8 cellular contexts compared by ENCODE assay signal in genomic region chr17:8964801-8965393, GRCh38. TPM values are rescaled to one million over a fixed set of nuclear protein-coding genes. Genes with fewer than 3 reads are reported as not detected.
DNase-seq lines count a peak whose midpoint lies in the region; ATAC-seq and TF ChIP-seq lines count a peak whose summit lies in the region.

No MANE protein-coding gene starts in this region.

- POLR2A ChIA-PET in Caco-2 (lab: Charles Lee) = no interaction called here

- no peak for TF ChIP-seq POLR2A in sigmoid colon (IDR thresholded peaks at IDR 0.05)

- no peaks in the 10 kb centered on the region for H4K20me1 ChIP-seq in osteoblast (ENCODE audit: insufficient read depth, low read length)

- no peaks in the 10 kb centered on the region for H3K4me1 Mint-ChIP-seq in Caco-2 (ENCODE audit: low read depth, unreplicated experiment)

- no peak overlapping the region for H2AFZ ChIP-seq in osteoblast (ENCODE audit: low read length)

- WGBS in sigmoid colon, 2 donors = 19 to 36% methylated on average over 32 of the region's 32 CpGs

- CTCF ChIA-PET in Caco-2 (lab: Charles Lee) = no interaction called here

- ATAC-seq in esophagus mucosa = peak; percentile 9

- no peak overlapping the region for H3K4me3 Mint-ChIP-seq in Caco-2 (ENCODE audit: unreplicated experiment)

- TF ChIP-seq CTCF in sigmoid colon (IDR thresholded peaks at IDR 0.05) (no peak), Caco-2 (IDR thresholded peaks at IDR 0.05; ENCODE audit: insufficient read depth in 1 of 2, low read depth in 1 of 2, low read length in 1 of 2, severe bottlenecking in 1 of 2, unreplicated experiment in 1 of 2) (no peak), osteoblast (IDR thresholded peaks at IDR 0.05; ENCODE audit: extremely low read depth, low read depth, low read length) (no peak)

- in situ Hi-C loops in HAP-1 (cut with MboI; ENCODE audit: low sequenced_read_pairs) = no loop called here

- H3K4me3 ChIP-seq in HAP-1 (peak overlapping the region; percentile 18; the same call in 1 of the 2 replicates), sigmoid colon (peak overlapping the region; percentile 15 to 48 (median 36)), Caco-2 (ENCODE audit: low read depth, low read length) (no peak overlapping the region), osteoblast (ENCODE audit: insufficient read depth, low read length) (no peak overlapping the region)

- no peak overlapping the region for H3K4me2 ChIP-seq in osteoblast (ENCODE audit: insufficient read depth, low read length)

- H3K4me1 ChIP-seq in HAP-1 (no peaks in the 10 kb centered on the region), sigmoid colon (peaks cover 0 to 8% (median 7%) of the 10 kb centered on the region in 4 donors), Caco-2 (no peaks in the 10 kb centered on the region), osteoblast (ENCODE audit: insufficient read depth, low read length) (no peaks in the 10 kb centered on the region)

- no peaks in the 10 kb centered on the region for H3K36me3 Mint-ChIP-seq in Caco-2 (ENCODE audit: insufficient read depth, unreplicated experiment)

- no peaks in the 10 kb centered on the region for H3K79me2 ChIP-seq in osteoblast (ENCODE audit: insufficient read depth, low read length)

- H3K27me3 Mint-ChIP-seq in Caco-2 (ENCODE audit: insufficient read depth, unreplicated experiment) = peaks cover 13% of the 10 kb centered on the region

- H3K27ac Mint-ChIP-seq in Caco-2 (ENCODE audit: unreplicated experiment) = no peak overlapping the region

- intact Hi-C loops in sigmoid colon (cut with DNase I) (no loop called here), posterior cingulate gyrus (cut with DNase I) (no loop called here), Caco-2 (cut with micrococcal nuclease; ENCODE audit: unreplicated experiment) (no loop called here)

- no peaks in the 10 kb centered on the region for H3K9me3 Mint-ChIP-seq in Caco-2 (ENCODE audit: unreplicated experiment)

- DNase-seq in CMK (ENCODE audit: low read depth) (peak; percentile 49), HAP-1 (ENCODE audit: low spot score in 2 of 2) (no peak), T-helper 22 cell (ENCODE audit: low read depth) (peak; percentile 19), sigmoid colon (no peak), posterior cingulate gyrus (no peak), Caco-2 (no peak), osteoblast (ENCODE audit: insufficient read length, low spot score, missing footprints) (no peak)

- no TSS peak for BruUV-seq in Caco-2 (replicated peaks; lab: Mats Ljungman, UMichigan)

- H3K27ac ChIP-seq in sigmoid colon (peak overlapping the region; percentile 30 to 66 (median 52)), osteoblast (ENCODE audit: low read depth, low read length) (no peak overlapping the region)

- H3K27me3 ChIP-seq in HAP-1 (ENCODE audit: low read depth) (peaks cover 26% of the 10 kb centered on the region), sigmoid colon (peaks cover 11 to 59% (median 23%) of the 10 kb centered on the region in 3 donors), Caco-2 (replicated peaks; ENCODE audit: control insufficient read depth, insufficient read depth, low read length) (no peaks in the 10 kb centered on the region), osteoblast (ENCODE audit: insufficient read depth, low read length) (peaks cover 24% of the 10 kb centered on the region)

- H3K36me3 ChIP-seq in HAP-1 (replicated peaks) (no peaks in the 10 kb centered on the region), sigmoid colon (no peaks in the 10 kb centered on the region), Caco-2 (ENCODE audit: control insufficient read depth, insufficient read depth, low read length) (no peaks in the 10 kb centered on the region), osteoblast (ENCODE audit: insufficient read depth, low read length) (no peaks in the 10 kb centered on the region)

- TF ChIP-seq EP300 in sigmoid colon (IDR thresholded peaks at IDR 0.05) = no peak

- H3K9me3 ChIP-seq in HAP-1 (no peaks in the 10 kb centered on the region), sigmoid colon (no peaks in the 10 kb centered on the region), Caco-2 (no peaks in the 10 kb centered on the region), osteoblast (ENCODE audit: low read depth, low read length) (no peaks in the 10 kb centered on the region)

RNA-seq across cellular contexts. Expression of gene PIK3R5, which starts 0.6 kb away (rescaled TPM):
- total RNA-seq in esophagus mucosa = 0.88 TPM
- total RNA-seq in sigmoid colon = 10 to 100 TPM in 2 of 4 donors, 1 to 10 TPM in 2; 5.4 to 13.6 (median 9.9) TPM
- polyA plus RNA-seq in sigmoid colon = 10 to 100 TPM in 1 of 3 donors, 1 to 10 TPM in 2; 2.4 to 12.4 (median 3.5) TPM
- not detected in 2 replicates for total RNA-seq in Caco-2 (2022)
- total RNA-seq in osteoblast = under 0.01 and 0.36 TPM in 2 replicates

RNA-seq across cellular contexts. Expression of gene NTN1, which starts 56.4 kb away (rescaled TPM):
- total RNA-seq in esophagus mucosa (9.1 TPM), sigmoid colon (10 to 100 TPM; 10.5 to 20.3 (median 16.3) TPM), Caco-2 (2022) (0.86 and 0.88 TPM in 2 replicates), osteoblast (0.29 and 0.36 TPM in 2 replicates)
- 1 to 10 TPM in 2 of 3 donors, under 1 TPM in 1; 0.69 to 3.3 (median 1.2) TPM for polyA plus RNA-seq in sigmoid colon

Comparison
In these comparisons a context has a peak if more than half of its experiments do, and no peak if none do; other contexts are left out.
1. DNase-seq: peak in CMK (single experiment) and T-helper 22 cell (single experiment); none in HAP-1 (0 of 2), sigmoid colon (single experiment), posterior cingulate gyrus (0 of 10), Caco-2 (0 of 2) and osteoblast (single experiment).
2. H3K4me3 ChIP-seq: peak in HAP-1 (single experiment) and sigmoid colon (4 of 4); none in Caco-2 (single experiment) and osteoblast (single experiment).